Comparison of ENCODE assay signal across 8 cellular contexts in the genomic region with DNA sequence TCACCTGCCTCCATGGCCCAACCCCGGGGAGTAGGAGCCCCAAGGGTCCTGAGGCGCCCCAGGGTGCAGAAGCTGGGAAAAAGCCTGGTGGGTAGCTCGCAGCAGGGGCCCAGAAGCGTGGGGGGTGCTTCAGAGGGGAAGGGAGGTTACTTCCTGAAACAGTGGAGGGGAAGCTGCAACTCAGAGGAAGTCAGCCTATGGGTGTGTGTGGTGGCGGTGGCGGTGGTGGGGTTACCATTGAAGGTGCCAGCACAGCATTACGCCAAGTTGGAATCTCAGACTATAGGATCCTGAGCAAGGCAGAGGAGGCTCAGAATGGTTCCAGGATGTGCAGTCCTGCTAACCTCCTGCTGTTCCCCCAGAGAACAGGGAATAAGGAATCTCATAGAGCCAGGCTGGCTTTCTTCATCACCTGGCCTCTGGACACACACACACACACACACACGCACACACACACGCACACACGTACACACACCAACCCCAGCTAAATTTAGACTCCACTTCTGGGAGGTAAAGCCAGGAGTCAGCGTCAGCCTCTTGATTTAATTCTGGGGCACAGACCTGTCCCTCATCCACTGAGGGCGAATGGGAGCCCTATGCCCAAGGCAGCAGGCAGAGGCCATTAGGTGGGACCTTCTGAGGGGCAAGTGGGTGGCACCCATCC. TPM values are rescaled to one million over a fixed set of nuclear protein-coding genes. Genes with fewer than 3 reads are reported as not detected.
DNase-seq lines count a peak whose midpoint lies in the region; ATAC-seq and TF ChIP-seq lines count a peak whose summit lies in the region.

No MANE protein-coding gene starts in this region.

- no peak overlapping the region for H3K27ac ChIP-seq in GM23338 (ENCODE audit: low read depth)

- in situ Hi-C loops in SK-MEL-5 (cut with HindIII; ENCODE audit: low pct_unique_long_range_greater_than_20kb, low sequenced_read_pairs) = no loop called here

- peaks cover 44% of the 10 kb centered on the region for H3K36me3 Mint-ChIP-seq in GM23338 (ENCODE audit: low read depth)
- peaks cover 14 to 19% of the 10 kb centered on the region in 2 donors for H3K36me3 Mint-ChIP-seq in activated naive CD4-positive, alpha-beta T cell treated with anti-CD3 and anti-CD28 coated beads, Interleukin-2, amount 50 U/mL, for 72 hours

- H3K27ac Mint-ChIP-seq in GM23338 = peak overlapping the region; percentile 73
- H3K27ac Mint-ChIP-seq in activated naive CD4-positive, alpha-beta T cell treated with anti-CD3 and anti-CD28 coated beads, Interleukin-2, amount 50 U/mL, for 72 hours = peak overlapping the region; percentile 93 to 96

- H3K4me2 ChIP-seq in GM23338 = peak overlapping the region; percentile 99

- H3K9me3 Mint-ChIP-seq in GM23338 = no peaks in the 10 kb centered on the region; the same call in 2 of the 3 replicates
- no peaks in the 10 kb centered on the region for H3K9me3 Mint-ChIP-seq in activated naive CD4-positive, alpha-beta T cell treated with anti-CD3 and anti-CD28 coated beads, Interleukin-2, amount 50 U/mL, for 72 hours

- peaks cover 19% of the 10 kb centered on the region for H3K36me3 ChIP-seq in BE2C
- peaks cover 10% of the 10 kb centered on the region; the same call in 1 of the 2 replicates for H3K36me3 ChIP-seq in GM23338 (ENCODE audit: insufficient read depth)

- intact Hi-C loops in left cardiac atrium (cut with DNase I) = loop anchor here in 1 of 2 donors (10.0 kb wide), 1 partner anchor 150 kb away; no protein-coding TSS in a partner anchor

- 0 out of 2 replicates have a peak, but pooled peaks cover 5% of the 10 kb centered on the region for H4K20me1 ChIP-seq in GM23338 (replicated peaks; ENCODE audit: insufficient read depth)

- H2AFZ ChIP-seq in GM23338 = peak overlapping the region; percentile 72; the same call in 1 of the 2 replicates

- peaks cover 5% of the 10 kb centered on the region; the same call in 1 of the 2 replicates for H3F3A ChIP-seq in GM23338 (replicated peaks; ENCODE audit: low read depth)

- no peaks in the 10 kb centered on the region for H3K4me1 ChIP-seq in BE2C
- peaks cover 10% of the 10 kb centered on the region; the same call in 1 of the 2 replicates for H3K4me1 ChIP-seq in GM23338 (ENCODE audit: insufficient read depth)

- H3K4me3 ChIP-seq in BE2C (ENCODE audit: low read depth, low read length) (peak overlapping the region; percentile 81), GM23338 (peak overlapping the region; percentile 95), skeletal muscle cell (ENCODE audit: low read depth, low read length) (peak overlapping the region; percentile 83)

- ATAC-seq in GM23338 = peak; percentile 5
- ATAC-seq in activated naive CD4-positive, alpha-beta T cell treated with anti-CD3 and anti-CD28 coated beads, Interleukin-2, amount 50 U/mL, for 72 hours = peak; percentile 61 to 71
- peak; percentile 23 to 45 for ATAC-seq in left cardiac atrium

- H3K27me3 ChIP-seq in BE2C (no peaks in the 10 kb centered on the region), GM23338 (ENCODE audit: insufficient read depth) (no peaks in the 10 kb centered on the region)

- DNase-seq in BE2C (no peak), GM23338 (ENCODE audit: low spot score) (peak; percentile 37), SK-MEL-5 (ENCODE audit: low read depth, low spot score) (peak; percentile 31), left cardiac atrium (peak; percentile 69), skeletal muscle cell (ENCODE audit: low read depth) (no peak), NCI-H226 (no peak), NCI-H1694 treated with DMSO at 0.1 percent for 48 hours (lab: John Stamatoyannopoulos, UW) (no peak)
- DNase-seq in activated naive CD4-positive, alpha-beta T cell treated with anti-CD3 and anti-CD28 coated beads, Interleukin-2, amount 50 U/mL, for 72 hours (ENCODE audit: low spot score in 2 of 2) = peak; percentile 62 to 78

- H3K4me3 Mint-ChIP-seq in GM23338 = peak overlapping the region; percentile 87

- no peak for TF ChIP-seq CTCF in BE2C (IDR thresholded peaks at IDR 0.05; ENCODE audit: low read depth, low read length)
- TF ChIP-seq CTCF in GM23338 (conservative IDR thresholded peaks at IDR 0.05; ENCODE audit: low read depth in 2 of 2) = no peak

- peaks cover 17% of the 10 kb centered on the region for H3K27me3 Mint-ChIP-seq in GM23338 (ENCODE audit: insufficient read depth, low read depth, poor library complexity)

- H3K79me2 ChIP-seq in GM23338 (replicated peaks; ENCODE audit: insufficient read depth) = peaks cover 17% of the 10 kb centered on the region

- no peaks in the 10 kb centered on the region for H3K9me2 ChIP-seq in GM23338 (ENCODE audit: insufficient read depth)

- no peaks in the 10 kb centered on the region for H3K9me3 ChIP-seq in BE2C

- peaks cover 18% of the 10 kb centered on the region for H3K4me1 Mint-ChIP-seq in GM23338

TF ChIP-seq in GM23338, 12 proteins besides CTCF, POLR2A, EP300 and RAD21 (continues in another document):
- TF ChIP-seq, protein P1, sequence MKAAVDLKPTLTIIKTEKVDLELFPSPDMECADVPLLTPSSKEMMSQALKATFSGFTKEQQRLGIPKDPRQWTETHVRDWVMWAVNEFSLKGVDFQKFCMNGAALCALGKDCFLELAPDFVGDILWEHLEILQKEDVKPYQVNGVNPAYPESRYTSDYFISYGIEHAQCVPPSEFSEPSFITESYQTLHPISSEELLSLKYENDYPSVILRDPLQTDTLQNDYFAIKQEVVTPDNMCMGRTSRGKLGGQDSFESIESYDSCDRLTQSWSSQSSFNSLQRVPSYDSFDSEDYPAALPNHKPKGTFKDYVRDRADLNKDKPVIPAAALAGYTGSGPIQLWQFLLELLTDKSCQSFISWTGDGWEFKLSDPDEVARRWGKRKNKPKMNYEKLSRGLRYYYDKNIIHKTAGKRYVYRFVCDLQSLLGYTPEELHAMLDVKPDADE (IDR thresholded peaks at IDR 0.05) = 0 out of 2 replicates have a peak, but pooled peaks have one; percentile 10

RNA-seq across cellular contexts. Expression of a gene that starts 1.3 kb away (rescaled TPM):
- polyA plus RNA-seq in BE2C (2012; ENCODE audit: insufficient read depth, insufficient read length, low read depth) = 167 TPM
- 33.3 and 57.0 TPM in 2 replicates for total RNA-seq in GM23338 (2014; rRNA removed; shearing (Covaris generic))
- polyA plus RNA-seq in GM23338 (2016; fragmentation: Nextera tagmentation; extraction: Ambion mirVana) = 24.9 and 29.4 TPM in 2 replicates
- 13.8 and 17.9 TPM in 2 replicates for total RNA-seq in SK-MEL-5 (2014; rRNA removed; shearing (Covaris generic))
- polyA plus RNA-seq in SK-MEL-5 (2015; cell fraction: cytosol; rRNA removed) = 58.7 and 68.3 TPM in 2 replicates
- polyA plus RNA-seq in SK-MEL-5 (2015; cell fraction: nucleus; rRNA removed) = 346 and 391 TPM in 2 replicates
- 100 to 1,000 TPM; 131 to 132 TPM for total RNA-seq in activated naive CD4-positive, alpha-beta T cell treated with anti-CD3 and anti-CD28 coated beads, Interleukin-2, amount 50 U/mL, for 72 hours
- total RNA-seq in left cardiac atrium = 10 to 100 TPM; 41.5 to 49.5 TPM

RNA-seq across cellular contexts. Expression of a gene that starts 13.1 kb away (rescaled TPM):
- 43.8 TPM for polyA plus RNA-seq in BE2C (2012; ENCODE audit: insufficient read depth, insufficient read length, low read depth)
- 7.4 and 10.6 TPM in 2 replicates for total RNA-seq in GM23338 (2014; rRNA removed; shearing (Covaris generic))
- 18.3 and 20.7 TPM in 2 replicates for polyA plus RNA-seq in GM23338 (2016; fragmentation: Nextera tagmentation; extraction: Ambion mirVana)
- 11.1 and 14.8 TPM in 2 replicates for total RNA-seq in SK-MEL-5 (2014; rRNA removed; shearing (Covaris generic))
- polyA plus RNA-seq in SK-MEL-5 (2015; cell fraction: cytosol; rRNA removed) = 44.4 and 50.0 TPM in 2 replicates
- 75.0 and 121 TPM in 2 replicates for polyA plus RNA-seq in SK-MEL-5 (2015; cell fraction: nucleus; rRNA removed)
- 100 to 1,000 TPM in 1 of 2 donors, 10 to 100 TPM in 1; 67.6 to 174 TPM for total RNA-seq in activated naive CD4-positive, alpha-beta T cell treated with anti-CD3 and anti-CD28 coated beads, Interleukin-2, amount 50 U/mL, for 72 hours
- total RNA-seq in left cardiac atrium = 10 to 100 TPM; 17.3 to 19.6 TPM

RNA-seq across cellular contexts. Expression of a gene that starts 18.1 kb away (rescaled TPM):
- 88.3 TPM for polyA plus RNA-seq in BE2C (2012; ENCODE audit: insufficient read depth, insufficient read length, low read depth)
- total RNA-seq in GM23338 (2014; rRNA removed; shearing (Covaris generic)) = 218 and 220 TPM in 2 replicates
- polyA plus RNA-seq in GM23338 (2016; fragmentation: Nextera tagmentation; extraction: Ambion mirVana) = 87.3 and 91.3 TPM in 2 replicates
- 240 and 242 TPM in 2 replicates for total RNA-seq in SK-MEL-5 (2014; rRNA removed; shearing (Covaris generic))
- 292 and 318 TPM in 2 replicates for polyA plus RNA-seq in SK-MEL-5 (2015; cell fraction: cytosol; rRNA removed)
- polyA plus RNA-seq in SK-MEL-5 (2015; cell fraction: nucleus; rRNA removed) = 101 and 106 TPM in 2 replicates
- total RNA-seq in activated naive CD4-positive, alpha-beta T cell treated with anti-CD3 and anti-CD28 coated beads, Interleukin-2, amount 50 U/mL, for 72 hours = 10 to 100 TPM; 54.9 to 96.6 TPM
- 10 to 100 TPM; 63.2 to 77.6 TPM for total RNA-seq in left cardiac atrium

RNA-seq across cellular contexts. Expression of a gene that starts 22.4 kb away (rescaled TPM):
- polyA plus RNA-seq in BE2C (2012; ENCODE audit: insufficient read depth, insufficient read length, low read depth) = 14.1 TPM
- 21.3 and 26.8 TPM in 2 replicates for total RNA-seq in GM23338 (2014; rRNA removed; shearing (Covaris generic))
- 16.7 and 19.3 TPM in 2 replicates for polyA plus RNA-seq in GM23338 (2016; fragmentation: Nextera tagmentation; extraction: Ambion mirVana)
- 16.7 and 23.8 TPM in 2 replicates for total RNA-seq in SK-MEL-5 (2014; rRNA removed; shearing (Covaris generic))
- 23.2 and 32.4 TPM in 2 replicates for polyA plus RNA-seq in SK-MEL-5 (2015; cell fraction: cytosol; rRNA removed)
- polyA plus RNA-seq in SK-MEL-5 (2015; cell fraction: nucleus; rRNA removed) = 88.7 and 110 TPM in 2 replicates
- total RNA-seq in activated naive CD4-positive, alpha-beta T cell treated with anti-CD3 and anti-CD28 coated beads, Interleukin-2, amount 50 U/mL, for 72 hours = 10 to 100 TPM in 1 of 2 donors, 1 to 10 TPM in 1; 8.9 to 12.0 TPM
- 1 to 10 TPM; 3.4 to 5.7 TPM for total RNA-seq in left cardiac atrium

RNA-seq across cellular contexts. Expression of a gene that starts 22.5 kb away (rescaled TPM):
- polyA plus RNA-seq in BE2C (2012; ENCODE audit: insufficient read depth, insufficient read length, low read depth) = 15.1 TPM
- 17.3 and 17.8 TPM in 2 replicates for total RNA-seq in GM23338 (2014; rRNA removed; shearing (Covaris generic))
- 4.4 and 5.2 TPM in 2 replicates for polyA plus RNA-seq in GM23338 (2016; fragmentation: Nextera tagmentation; extraction: Ambion mirVana)
- 8.4 and 8.7 TPM in 2 replicates for total RNA-seq in SK-MEL-5 (2014; rRNA removed; shearing (Covaris generic))
- polyA plus RNA-seq in SK-MEL-5 (2015; cell fraction: cytosol; rRNA removed) = 22.4 and 36.1 TPM in 2 replicates
- 15.0 and 15.2 TPM in 2 replicates for polyA plus RNA-seq in SK-MEL-5 (2015; cell fraction: nucleus; rRNA removed)
- total RNA-seq in activated naive CD4-positive, alpha-beta T cell treated with anti-CD3 and anti-CD28 coated beads, Interleukin-2, amount 50 U/mL, for 72 hours = 100 to 1,000 TPM in 1 of 2 donors, 10 to 100 TPM in 1; 58.7 to 102 TPM
- 10 to 100 TPM; 29.0 to 39.5 TPM for total RNA-seq in left cardiac atrium

Comparison
In these comparisons a context has a peak if more than half of its experiments do, and no peak if none do; other contexts are left out.
1. DNase-seq: peak in GM23338 (single experiment), SK-MEL-5 (single experiment), activated naive CD4-positive, alpha-beta T cell treated with anti-CD3 and anti-CD28 coated beads, Interleukin-2, amount 50 U/mL, for 72 hours (2 of 2) and left cardiac atrium (single experiment); none in BE2C (single experiment), skeletal muscle cell (single experiment), NCI-H226 (single experiment) and NCI-H1694 treated with DMSO at 0.1 percent for 48 hours (single experiment).
2. ATAC-seq: peak in every context shown above with its lines; median percentile 66 in activated naive CD4-positive, alpha-beta T cell treated with anti-CD3 and anti-CD28 coated beads, Interleukin-2, amount 50 U/mL, for 72 hours; 34 in left cardiac atrium; 5 in GM23338.
3. Peak in every context shown above with its lines, with median percentiles within 50 percentile points of each other: H3K4me3 ChIP-seq.